In the genomic region with DNA sequence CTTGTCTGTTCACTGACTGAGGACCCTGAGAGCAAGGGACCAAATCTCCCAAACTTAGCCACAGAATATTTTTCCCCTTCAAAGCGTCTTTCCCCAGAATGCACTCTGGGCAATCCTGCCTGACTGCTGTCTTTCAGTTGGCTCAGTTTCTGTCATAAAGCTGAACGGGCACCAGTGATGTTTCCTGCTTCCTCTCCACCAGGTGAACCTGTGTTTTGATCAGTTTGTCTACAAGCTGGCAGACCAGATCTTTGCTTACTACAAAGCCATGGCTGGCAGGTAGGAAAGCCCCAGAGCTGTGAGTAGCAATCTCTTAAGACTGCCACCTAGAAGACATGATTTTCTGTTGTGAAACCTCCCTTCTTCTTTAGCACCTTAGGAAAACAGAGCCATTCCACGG, we compare ENCODE assay signal across 11 cellular contexts.
A peak's percentile ranks its signal among the peaks of the same experiment; 100 is the strongest.
DNase-seq lines count a peak whose midpoint lies in the region; ATAC-seq and TF ChIP-seq lines count a peak whose summit lies in the region.
"Had no signal": no experiment of that assay in that cellular context is flagged by ENCODE, and none has a peak within 500 bp of the region (broad histone marks: within the 10 kb centered on the region; RNA-seq: fewer than 3 reads in every experiment).

No MANE protein-coding gene starts in this region.

- peaks cover 23 to 44% (median 26%) of the 10 kb centered on the region in 4 donors for H3K4me1 Mint-ChIP-seq in CD4-positive, alpha-beta memory T cell
- no peaks in the 10 kb centered on the region for H3K4me1 Mint-ChIP-seq in GM23338

- H4K20me1 ChIP-seq in GM23338 (replicated peaks; ENCODE audit: insufficient read depth) = peaks cover 3% of the 10 kb centered on the region; the same call in 1 of the 2 replicates

- H3F3A ChIP-seq in GM23338 (replicated peaks; ENCODE audit: low read depth) = no peaks in the 10 kb centered on the region

- H3K9me3 ChIP-seq in CD4-positive, alpha-beta memory T cell (ENCODE audit: control insufficient read depth in 1 of 2, low read length in 2 of 2) = no peaks in the 10 kb centered on the region
- no peaks in the 10 kb centered on the region for H3K9me3 ChIP-seq in mucosa of rectum (ENCODE audit: control insufficient read depth in 2 of 2, low read length in 2 of 2)
- H3K9me3 ChIP-seq in stomach = no peaks in the 10 kb centered on the region
- no peaks in the 10 kb centered on the region for H3K9me3 ChIP-seq in esophagus squamous epithelium
- H3K9me3 ChIP-seq: body of pancreas, tibial nerve had no signal

- TF ChIP-seq POLR2A in stomach (IDR thresholded peaks at IDR 0.05) (no peak), esophagus squamous epithelium (IDR thresholded peaks at IDR 0.05) (no peak)

- H3K9me3 Mint-ChIP-seq in CD4-positive, alpha-beta memory T cell = peaks cover 0 to 2% (median 0%) of the 10 kb centered on the region in 8 donors
- no peaks in the 10 kb centered on the region for H3K9me3 Mint-ChIP-seq in GM23338
- no peaks in the 10 kb centered on the region for H3K9me3 Mint-ChIP-seq in activated naive CD4-positive, alpha-beta T cell treated with anti-CD3 and anti-CD28 coated beads, Interleukin-2, amount 50 U/mL, for 72 hours
- H3K9me3 Mint-ChIP-seq: neural crest cell had no signal

- intact Hi-C loops in CD4-positive, alpha-beta memory T cell (cut with micrococcal nuclease) = loop anchor here (1.0 to 5.0 kb wide), 5 partner anchors 15 to 416 kb away; partner anchors contain the start of gene LSM11
- intact Hi-C loops in stomach (cut with DNase I; ENCODE audit: low total_unique reads) = loop anchor here (10.0 kb wide), 1 partner anchor 147 kb away; no protein-coding TSS in a partner anchor
- intact Hi-C loops in esophagus squamous epithelium (cut with DNase I) = loop anchor here (10.0 kb wide), 1 partner anchor 173 kb away; no protein-coding TSS in a partner anchor

- no peaks in the 10 kb centered on the region for H3K27me3 ChIP-seq in CD4-positive, alpha-beta memory T cell (ENCODE audit: insufficient read depth, low read length)
- H3K27me3 ChIP-seq in GM23338 (ENCODE audit: insufficient read depth) (no peaks in the 10 kb centered on the region), mucosa of rectum (ENCODE audit: control insufficient read depth in 2 of 2, insufficient read depth in 2 of 2, low read length in 2 of 2) (no peaks in the 10 kb centered on the region), stomach (no peaks in the 10 kb centered on the region), esophagus squamous epithelium (no peaks in the 10 kb centered on the region)
- H3K27me3 ChIP-seq: body of pancreas, tibial nerve had no signal

- peak overlapping the region; percentile 30 for H3K27ac ChIP-seq in CD4-positive, alpha-beta memory T cell (ENCODE audit: low read depth, low read length)
- H3K27ac ChIP-seq in GM23338 (ENCODE audit: low read depth) (peak overlapping the region; percentile 22; the same call in 1 of the 2 replicates), mucosa of rectum (ENCODE audit: low read depth in 2 of 2, low read length in 2 of 2) (peak overlapping the region in 1 of 2 donors; percentile 25), stomach (no peak overlapping the region), esophagus squamous epithelium (no peak overlapping the region)
- H3K27ac ChIP-seq: body of pancreas had no signal

- no peaks in the 10 kb centered on the region for H3K27me3 Mint-ChIP-seq in CD4-positive, alpha-beta memory T cell
- H3K27me3 Mint-ChIP-seq in GM23338 (ENCODE audit: insufficient read depth, low read depth, poor library complexity) = peaks cover 5% of the 10 kb centered on the region

- H3K36me3 ChIP-seq in CD4-positive, alpha-beta memory T cell (ENCODE audit: insufficient read depth, low read length) = peaks cover 76% of the 10 kb centered on the region
- H3K36me3 ChIP-seq in GM23338 (ENCODE audit: insufficient read depth) (peaks cover 25% of the 10 kb centered on the region), mucosa of rectum (ENCODE audit: control insufficient read depth in 2 of 2, insufficient read depth in 2 of 2, low read length in 2 of 2) (peaks cover 0 to 13% of the 10 kb centered on the region in 2 donors), stomach (peaks cover 5 to 56% (median 38%) of the 10 kb centered on the region in 4 donors), esophagus squamous epithelium (peaks cover 0 to 12% (median 0%) of the 10 kb centered on the region in 3 donors)

- peaks cover 73 to 93% of the 10 kb centered on the region in 2 donors for H3K36me3 Mint-ChIP-seq in CD4-positive, alpha-beta memory T cell
- peaks cover 51% of the 10 kb centered on the region for H3K36me3 Mint-ChIP-seq in GM23338 (ENCODE audit: low read depth)
- peaks cover 34 to 59% of the 10 kb centered on the region in 2 donors for H3K36me3 Mint-ChIP-seq in activated naive CD4-positive, alpha-beta T cell treated with anti-CD3 and anti-CD28 coated beads, Interleukin-2, amount 50 U/mL, for 72 hours

- POLR2A ChIA-PET in CD4-positive, alpha-beta memory T cell (lab: Charles Lee; ENCODE audit: partially characterized antibody) = interaction anchor here (0.7 to 1.2 kb wide), 4 partner anchors 10 to 245 kb away, joined by 3 to 5 read pairs (median 4); no protein-coding TSS in a partner anchor

- WGBS in stomach, 5 donors = 41 to 69% (median 64%) methylated on average over 3 of the region's 3 CpGs
- 63 to 69% methylated on average over 2 to 3 of the region's 3 CpGs for WGBS in esophagus squamous epithelium, 2 donors

- CTCF ChIA-PET in CD4-positive, alpha-beta memory T cell (lab: Charles Lee; ENCODE audit: partially characterized antibody) = interaction anchor here (0.6 to 4.7 kb wide), 40 partner anchors 9 to 497 kb away, joined by 3 to 52 read pairs (median 6); partner anchors contain the start of gene LSM11

- H3K9ac ChIP-seq in mucosa of rectum (ENCODE audit: low read depth in 1 of 2, low read length in 2 of 2) = no peak overlapping the region

- H3K9me2 ChIP-seq in GM23338 (ENCODE audit: insufficient read depth) = no peaks in the 10 kb centered on the region

- TF ChIP-seq CTCF in GM23338 (conservative IDR thresholded peaks at IDR 0.05; ENCODE audit: low read depth in 2 of 2) (no peak), stomach (IDR thresholded peaks at IDR 0.05) (no peak), esophagus squamous epithelium (IDR thresholded peaks at IDR 0.05) (no peak)

- peak overlapping the region in 5 of 8 donors; percentile 46 to 69 (median 64) for H3K4me3 Mint-ChIP-seq in CD4-positive, alpha-beta memory T cell
- no peak overlapping the region for H3K4me3 Mint-ChIP-seq in GM23338

- no peak overlapping the region for H2AFZ ChIP-seq in GM23338

- no peaks in the 10 kb centered on the region for H3K79me2 ChIP-seq in GM23338 (replicated peaks; ENCODE audit: insufficient read depth)

- no peak overlapping the region for H3K4me3 ChIP-seq in CD4-positive, alpha-beta memory T cell (ENCODE audit: low read length in 2 of 2)
- H3K4me3 ChIP-seq in GM23338 (no peak overlapping the region), mucosa of rectum (ENCODE audit: low read length in 2 of 2) (peak overlapping the region; percentile 9 to 68), stomach (no peak overlapping the region), esophagus squamous epithelium (no peak overlapping the region)
- H3K4me3 ChIP-seq: body of pancreas had no signal

- no peak for ATAC-seq in GM23338
- ATAC-seq in activated naive CD4-positive, alpha-beta T cell treated with anti-CD3 and anti-CD28 coated beads, Interleukin-2, amount 50 U/mL, for 72 hours = peak; percentile 25 to 31

- H3K4me1 ChIP-seq in CD4-positive, alpha-beta memory T cell (ENCODE audit: insufficient read depth, low read length) = peaks cover 27% of the 10 kb centered on the region
- H3K4me1 ChIP-seq in GM23338 (ENCODE audit: insufficient read depth) = no peaks in the 10 kb centered on the region
- H3K4me1 ChIP-seq in mucosa of rectum (ENCODE audit: control insufficient read depth in 2 of 2, insufficient read depth in 2 of 2, low read length in 2 of 2) = no peaks in the 10 kb centered on the region
- peaks cover 0 to 15% (median 8%) of the 10 kb centered on the region in 4 donors for H3K4me1 ChIP-seq in stomach
- H3K4me1 ChIP-seq in esophagus squamous epithelium = peaks cover 0 to 9% (median 0%) of the 10 kb centered on the region in 3 donors
- H3K4me1 ChIP-seq: body of pancreas had no signal

- peak; percentile 26 to 61 (median 37) for DNase-seq in CD4-positive, alpha-beta memory T cell
- DNase-seq in GM23338 (ENCODE audit: low spot score) (no peak), stomach (no peak), CD1c-positive myeloid dendritic cell (ENCODE audit: extremely low spot score) (no peak), esophagus squamous epithelium (lab: John Stamatoyannopoulos, UW) (no peak), NCI-H1436 treated with DMSO at 0.1 percent for 48 hours (lab: John Stamatoyannopoulos, UW) (no peak)
- no peak for DNase-seq in activated naive CD4-positive, alpha-beta T cell treated with anti-CD3 and anti-CD28 coated beads, Interleukin-2, amount 50 U/mL, for 72 hours (ENCODE audit: low spot score in 2 of 2)

- no peak for TF ChIP-seq EP300 in stomach (IDR thresholded peaks at IDR 0.05)

- no peak overlapping the region for H3K4me2 ChIP-seq in GM23338

- peak overlapping the region; percentile 72 to 96 (median 89) for H3K27ac Mint-ChIP-seq in CD4-positive, alpha-beta memory T cell
- no peak overlapping the region for H3K27ac Mint-ChIP-seq in GM23338
- peak overlapping the region; percentile 67 to 94 for H3K27ac Mint-ChIP-seq in activated naive CD4-positive, alpha-beta T cell treated with anti-CD3 and anti-CD28 coated beads, Interleukin-2, amount 50 U/mL, for 72 hours

TF ChIP-seq in GM23338, 12 proteins besides CTCF, POLR2A, EP300 and RAD21:
- TF ChIP-seq ZNF331 (CRISPR knock-in tag; IDR thresholded peaks at IDR 0.05; ENCODE audit: low read depth) = no peak

Comparison
In these comparisons a context has a peak if more than half of its experiments do, and no peak if none do; other contexts are left out.
1. DNase-seq: peak in CD4-positive, alpha-beta memory T cell (5 of 5); none in GM23338 (single experiment), activated naive CD4-positive, alpha-beta T cell treated with anti-CD3 and anti-CD28 coated beads, Interleukin-2, amount 50 U/mL, for 72 hours (0 of 2), stomach (single experiment), CD1c-positive myeloid dendritic cell (single experiment), esophagus squamous epithelium (single experiment) and NCI-H1436 treated with DMSO at 0.1 percent for 48 hours (single experiment).
2. H3K27ac ChIP-seq: peak in CD4-positive, alpha-beta memory T cell (single experiment) and GM23338 (single experiment); none in stomach (0 of 5) and esophagus squamous epithelium (0 of 4).
3. H3K4me3 ChIP-seq: peak in mucosa of rectum (2 of 2); none in CD4-positive, alpha-beta memory T cell (0 of 2), GM23338 (single experiment), stomach (0 of 4) and esophagus squamous epithelium (0 of 4).